ENCODE assay signal across 8 cellular contexts in genomic region chr3:133572158-133573053, GRCh38.
A peak's percentile ranks its signal among the peaks of the same experiment; 100 is the strongest.
DNase-seq lines count a peak whose midpoint lies in the region; ATAC-seq, FAIRE-seq and TF ChIP-seq lines count a peak whose summit lies in the region.

No MANE protein-coding gene starts in this region.

- H3K27ac ChIP-seq in ACC112 (ENCODE audit: low read depth, low read length) = peak overlapping the region; percentile 94
- peak overlapping the region; percentile 96 for H3K27ac ChIP-seq in OCI-LY3 (ENCODE audit: low read length)
- peak overlapping the region; percentile 99 for H3K27ac ChIP-seq in neutrophil

- H3K4me1 ChIP-seq in ACC112 (ENCODE audit: control insufficient read depth, insufficient read depth, low read length, unreplicated experiment) (peaks cover 52% of the 10 kb centered on the region), OCI-LY3 (ENCODE audit: low read length) (peaks cover 53% of the 10 kb centered on the region), endocrine pancreas (ENCODE audit: control insufficient read depth, insufficient read depth, low read length) (peaks cover 11% of the 10 kb centered on the region), neutrophil (ENCODE audit: control insufficient read depth in 1 of 2, insufficient read depth in 1 of 2, low read depth in 1 of 2, low read length in 1 of 2) (peaks cover 44 to 47% of the 10 kb centered on the region in 2 experiments)

- H3K9ac ChIP-seq in OCI-LY3 (ENCODE audit: low read length) (peak overlapping the region; percentile 96), endocrine pancreas (ENCODE audit: control insufficient read depth, insufficient read depth, low read length) (no peak overlapping the region)

- H3K36me3 ChIP-seq in ACC112 (ENCODE audit: insufficient read depth, low read length) (peaks cover 20% of the 10 kb centered on the region), OCI-LY3 (replicated peaks; ENCODE audit: low read depth, low read length) (peaks cover 25% of the 10 kb centered on the region), endocrine pancreas (ENCODE audit: control insufficient read depth, insufficient read depth, low read length) (no peaks in the 10 kb centered on the region), neutrophil (peaks cover 15% of the 10 kb centered on the region)

- TF ChIP-seq CTCF in GM20000 (IDR thresholded peaks at IDR 0.05; ENCODE audit: extremely low read depth, missing control alignments) (no peak), OCI-LY3 (IDR thresholded peaks at IDR 0.05; ENCODE audit: low read depth, low read length) (no peak), neutrophil (IDR thresholded peaks at IDR 0.05) (no peak)

- H3K9me3 ChIP-seq in OCI-LY3 (ENCODE audit: insufficient read depth, low read length) (no peaks in the 10 kb centered on the region), endocrine pancreas (ENCODE audit: control insufficient read depth, low read length) (no peaks in the 10 kb centered on the region), neutrophil (no peaks in the 10 kb centered on the region)

- H3K27me3 ChIP-seq in ACC112 (ENCODE audit: insufficient read depth, low read length) = no peaks in the 10 kb centered on the region
- H3K27me3 ChIP-seq in OCI-LY3 (ENCODE audit: low read depth, low read length) = peaks cover 14% of the 10 kb centered on the region
- H3K27me3 ChIP-seq in endocrine pancreas (ENCODE audit: control insufficient read depth, insufficient read depth, low read length) = no peaks in the 10 kb centered on the region
- no peaks in the 10 kb centered on the region for H3K27me3 ChIP-seq in neutrophil

- H3K79me2 ChIP-seq in ACC112 (ENCODE audit: control insufficient read depth, insufficient read depth, low read length, unreplicated experiment) (peaks cover 38% of the 10 kb centered on the region), OCI-LY3 (ENCODE audit: low read length) (peaks cover 39% of the 10 kb centered on the region)

- H3K4me2 ChIP-seq in OCI-LY3 (ENCODE audit: low read length) = peak overlapping the region; percentile 98

- H3K4me3 ChIP-seq in ACC112 (ENCODE audit: low read depth, low read length) = peak overlapping the region; percentile 67
- H3K4me3 ChIP-seq in OCI-LY3 (ENCODE audit: low read length) = peak overlapping the region; percentile 80
- peak overlapping the region; percentile 80 for H3K4me3 ChIP-seq in endocrine pancreas (ENCODE audit: control insufficient read depth, insufficient read depth, low read length)
- H3K4me3 ChIP-seq in neutrophil (ENCODE audit: low read depth in 1 of 2, low read length in 1 of 2) = peak overlapping the region; percentile 64 to 69

- no peak for FAIRE-seq in HTR-8/SVneo (lab: Jason Lieb, UNC)

- H2AFZ ChIP-seq in ACC112 (ENCODE audit: low read length, unreplicated experiment) = peak overlapping the region; percentile 90
- no peak overlapping the region for H2AFZ ChIP-seq in OCI-LY3 (ENCODE audit: low read depth, low read length)

- H4K20me1 ChIP-seq in OCI-LY3 (ENCODE audit: insufficient read depth, low read length) = peaks cover 28% of the 10 kb centered on the region

- ATAC-seq in HG03457 (IDR thresholded peaks at IDR 0.05; ENCODE audit: unreplicated experiment) = no peak

- DNase-seq in GM20000 (ENCODE audit: low spot score) (peak; percentile 59), HTR-8/SVneo (ENCODE audit: insufficient read length, low spot score) (no peak), AG08395 (ENCODE audit: low spot score) (no peak)
